In genomic region chr10:102344067-102344466, GRCh38 we compare ENCODE assay signal across 14 cellular contexts. TPM values are rescaled to one million over a fixed set of nuclear protein-coding genes. Genes with fewer than 3 reads are reported as not detected.
DNase-seq lines count a peak whose midpoint lies in the region; FAIRE-seq and TF ChIP-seq lines count a peak whose summit lies in the region.
"Had no signal": no experiment of that assay in that cellular context is flagged by ENCODE, and none has a peak within 500 bp of the region (broad histone marks: within the 10 kb centered on the region; RNA-seq: fewer than 3 reads in every experiment).

No MANE protein-coding gene starts in this region.

- intact Hi-C loops in ovary (cut with DNase I), result no loop called here

- peak; percentile 23 for FAIRE-seq in bronchial epithelial cell (lab: Jason Lieb, UNC)

- H3K27ac ChIP-seq in ovary, result no peak overlapping the region
- H3K27ac ChIP-seq: dorsolateral prefrontal cortex, WERI-Rb-1 had no signal

- no peak for TF ChIP-seq POLR2A in ovary (IDR thresholded peaks at IDR 0.05)

- no peaks in the 10 kb centered on the region for H3K4me1 ChIP-seq in ovary (ENCODE audit: insufficient read depth)

- peak; percentile 66 for DNase-seq in Daoy (ENCODE audit: low read depth)
- peak; percentile 84 for DNase-seq in HT1080 (ENCODE audit: low read depth)
- peak; percentile 96 for DNase-seq in bronchial epithelial cell (ENCODE audit: low read depth)
- DNase-seq in kidney tubule cell (ENCODE audit: low spot score), result peak; percentile 94
- DNase-seq in DMS79 treated with DMSO at 0.1 percent for 48 hours (lab: John Stamatoyannopoulos, UW), result no peak
- no peak for DNase-seq in ovary
- no peak for DNase-seq in SIG-M5 treated with dmso at 0.1 percent for 504 hours (lab: John Stamatoyannopoulos, UW; ENCODE audit: unreplicated experiment)
- DNase-seq: activated gamma-delta T cell; aorta; dorsolateral prefrontal cortex; Karpas-422; left ventricle myocardium superior; naive thymus-derived CD4-positive, alpha-beta T cell; WERI-Rb-1 had no signal

- no peaks in the 10 kb centered on the region for H3K9me3 ChIP-seq in ovary

- H3K36me3 ChIP-seq in bronchial epithelial cell (ENCODE audit: control insufficient read depth, insufficient read depth, low read length) (peaks cover 1% of the 10 kb centered on the region), ovary (no peaks in the 10 kb centered on the region)

- H3K27me3 ChIP-seq in bronchial epithelial cell (ENCODE audit: control insufficient read depth, insufficient read depth, low read length) (no peaks in the 10 kb centered on the region), ovary (no peaks in the 10 kb centered on the region)
- H3K27me3 ChIP-seq: dorsolateral prefrontal cortex had no signal

- H3K4me3 ChIP-seq in bronchial epithelial cell (ENCODE audit: low read depth, low read length) (no peak overlapping the region), ovary (no peak overlapping the region)
- H3K4me3 ChIP-seq: dorsolateral prefrontal cortex had no signal

- 82 to 87% (median 82%) methylated on average over 3 of the region's 3 CpGs for WGBS in ovary, 3 donors

- TF ChIP-seq EP300 in ovary (IDR thresholded peaks at IDR 0.05), result no peak

- TF ChIP-seq CTCF in bronchial epithelial cell (IDR thresholded peaks at IDR 0.05; ENCODE audit: insufficient read depth, low read length, severe bottlenecking) (no peak), ovary (IDR thresholded peaks at IDR 0.05) (no peak)

RNA-seq across cellular contexts. Expression of gene NFKB2, which starts 51.4 kb away (rescaled TPM):
- 44.0 and 47.3 TPM in 2 replicates for total RNA-seq in Daoy (2014; rRNA removed; shearing (Covaris generic))
- 17.3 and 18.5 TPM in 2 replicates for total RNA-seq in HT1080 (2014; rRNA removed; shearing (Covaris generic))
- 17.7 and 20.6 TPM in 2 replicates for polyA plus RNA-seq in HT1080 (2015; cell fraction: cytosol; rRNA removed)
- 71.8 and 75.9 TPM in 2 replicates for polyA plus RNA-seq in HT1080 (2015; cell fraction: nucleus; rRNA removed)
- 6.8 and 13.2 TPM in 2 replicates for total RNA-seq in bronchial epithelial cell
- total RNA-seq in ovary, result 10 to 100 TPM; 18.5 to 42.6 (median 35.9) TPM
- 10 to 100 TPM; 16.3 to 20.5 TPM for polyA plus RNA-seq in ovary

Comparison
In these comparisons a context has a peak if more than half of its experiments do, and no peak if none do; other contexts are left out.
1. DNase-seq: peak in Daoy (single experiment), HT1080 (single experiment), bronchial epithelial cell (single experiment) and kidney tubule cell (single experiment); none in DMS79 treated with DMSO at 0.1 percent for 48 hours (single experiment), ovary (0 of 5) and SIG-M5 treated with dmso at 0.1 percent for 504 hours (single experiment).